ENCODE assay signal across 8 cellular contexts in the genomic region with DNA sequence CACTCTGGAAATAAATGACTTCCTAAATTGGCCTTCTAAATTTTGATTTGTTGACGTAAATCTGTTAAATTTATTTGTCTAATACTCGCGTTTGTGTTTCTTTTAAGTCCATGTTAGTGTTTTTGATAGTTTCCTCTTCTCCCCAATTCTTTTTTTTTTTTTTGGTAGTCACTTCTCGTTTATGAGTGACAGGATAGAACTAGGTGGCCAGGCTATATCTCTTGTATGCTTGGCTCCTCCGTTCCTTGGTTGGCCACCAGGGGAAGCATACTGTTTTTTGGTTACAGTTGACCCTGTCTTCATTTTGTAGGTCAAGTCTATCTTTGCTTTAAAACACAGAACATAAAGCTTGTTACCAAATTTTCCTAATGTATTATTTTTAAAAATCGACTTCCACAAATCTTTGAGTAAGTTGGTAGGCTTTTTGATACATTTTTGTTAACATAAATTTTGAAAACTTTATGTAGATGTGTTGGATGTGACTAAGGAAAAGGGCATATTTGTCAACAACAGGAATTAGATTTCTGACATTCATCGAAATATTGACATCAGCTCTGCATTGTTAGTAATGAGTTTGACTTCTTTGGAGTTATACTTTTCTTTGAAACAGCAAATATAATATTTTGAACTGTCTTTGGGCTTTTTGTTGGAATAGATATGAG. TPM values are rescaled to one million over a fixed set of nuclear protein-coding genes. Genes with fewer than 3 reads are reported as not detected.
DNase-seq lines count a peak whose midpoint lies in the region; ATAC-seq and TF ChIP-seq lines count a peak whose summit lies in the region.

No MANE protein-coding gene starts in this region.

- peaks cover 30% of the 10 kb centered on the region for H3K4me1 Mint-ChIP-seq in activated naive CD8-positive, alpha-beta T cell (ENCODE audit: low read depth)

- POLR2A ChIA-PET in AG04450 (lab: Yijun Ruan, JAX): interaction anchor here (1.0 kb wide), 1 partner anchor 54 kb away, joined by 3 read pairs; no protein-coding TSS in a partner anchor

- H3K4me3 ChIP-seq in AG04450 (ENCODE audit: low read depth, low read length): peak overlapping the region; percentile 74

- no peaks in the 10 kb centered on the region for H3K9me3 ChIP-seq in AG04450 (ENCODE audit: control insufficient read depth, insufficient read depth, low read length)

- TF ChIP-seq POLR2A in GM18505 (IDR thresholded peaks at IDR 0.05; ENCODE audit: borderline replicate concordance, extremely low read depth, insufficient read depth, insufficient read length): no peak

- H3K9me3 Mint-ChIP-seq in activated naive CD8-positive, alpha-beta T cell (ENCODE audit: low read depth): no peaks in the 10 kb centered on the region

- H3K27ac ChIP-seq in AG04450 (ENCODE audit: low read depth, low read length): no peak overlapping the region

- CTCF ChIA-PET in AG04450 (lab: Charles Lee): interaction anchor here (0.6 to 3.2 kb wide), 37 partner anchors 9 to 796 kb away, joined by 3 to 26 read pairs (median 4); no protein-coding TSS in a partner anchor

- intact Hi-C loops in Right ventricle myocardium inferior (cut with DNase I) (loop anchor here (10.0 kb wide), 3 partner anchors 100 to 230 kb away; partner anchors contain the start of genes CINP and TECPR2), posterior cingulate gyrus (cut with DNase I) (loop anchor here (10.0 kb wide), 1 partner anchor 150 kb away; no protein-coding TSS in a partner anchor)

- no peak for ATAC-seq in Right ventricle myocardium inferior
- no peak for ATAC-seq in GM18505 (IDR thresholded peaks at IDR 0.05; ENCODE audit: unreplicated experiment)

- peak overlapping the region; percentile 84 for H3K4me3 Mint-ChIP-seq in activated naive CD8-positive, alpha-beta T cell

- TF ChIP-seq CTCF in AG04450 (IDR thresholded peaks at IDR 0.05; ENCODE audit: low read depth, low read length): peak; percentile 93

- H3K27me3 Mint-ChIP-seq in activated naive CD8-positive, alpha-beta T cell: no peaks in the 10 kb centered on the region

- peak overlapping the region; percentile 17 for H3K27ac Mint-ChIP-seq in activated naive CD8-positive, alpha-beta T cell

- in situ Hi-C loops in SK-MEL-5 (cut with HindIII; ENCODE audit: low pct_unique_long_range_greater_than_20kb, low sequenced_read_pairs): no loop called here

- H3K36me3 Mint-ChIP-seq in activated naive CD8-positive, alpha-beta T cell: peaks cover 3% of the 10 kb centered on the region

- DNase-seq in AG04450 (ENCODE audit: low read depth, low spot score) (no peak), GM19238 (ENCODE audit: insufficient read length, low spot score) (peak; percentile 78), NAMALWA (ENCODE audit: low spot score) (peak; percentile 93), SK-MEL-5 (ENCODE audit: low read depth, low spot score) (peak; percentile 84), Right ventricle myocardium inferior (ENCODE audit: missing footprints) (peak; percentile 76), posterior cingulate gyrus (peak in 7 of 10 donors; percentile 23 to 45 (median 26))

- H3K27me3 ChIP-seq in AG04450 (ENCODE audit: control insufficient read depth, insufficient read depth, low read length): no peaks in the 10 kb centered on the region

RNA-seq across cellular contexts. Expression of gene RCOR1, which starts 2.2 kb away (rescaled TPM):
- polyA plus RNA-seq in AG04450 (2011; rRNA removed): 14.4 and 16.7 TPM in 2 replicates
- 17.5 and 19.9 TPM in 2 replicates for polyA minus RNA-seq in AG04450 (2011; rRNA and poly(A)+ RNA removed)
- 11.3 and 11.6 TPM in 2 replicates for total RNA-seq in SK-MEL-5 (2014; rRNA removed; shearing (Covaris generic))
- 14.1 and 21.1 TPM in 2 replicates for polyA plus RNA-seq in SK-MEL-5 (2015; cell fraction: cytosol; rRNA removed)
- 11.3 and 11.9 TPM in 2 replicates for polyA plus RNA-seq in SK-MEL-5 (2015; cell fraction: nucleus; rRNA removed)
- total RNA-seq in Right ventricle myocardium inferior: 11.9 TPM
